In the genomic region with DNA sequence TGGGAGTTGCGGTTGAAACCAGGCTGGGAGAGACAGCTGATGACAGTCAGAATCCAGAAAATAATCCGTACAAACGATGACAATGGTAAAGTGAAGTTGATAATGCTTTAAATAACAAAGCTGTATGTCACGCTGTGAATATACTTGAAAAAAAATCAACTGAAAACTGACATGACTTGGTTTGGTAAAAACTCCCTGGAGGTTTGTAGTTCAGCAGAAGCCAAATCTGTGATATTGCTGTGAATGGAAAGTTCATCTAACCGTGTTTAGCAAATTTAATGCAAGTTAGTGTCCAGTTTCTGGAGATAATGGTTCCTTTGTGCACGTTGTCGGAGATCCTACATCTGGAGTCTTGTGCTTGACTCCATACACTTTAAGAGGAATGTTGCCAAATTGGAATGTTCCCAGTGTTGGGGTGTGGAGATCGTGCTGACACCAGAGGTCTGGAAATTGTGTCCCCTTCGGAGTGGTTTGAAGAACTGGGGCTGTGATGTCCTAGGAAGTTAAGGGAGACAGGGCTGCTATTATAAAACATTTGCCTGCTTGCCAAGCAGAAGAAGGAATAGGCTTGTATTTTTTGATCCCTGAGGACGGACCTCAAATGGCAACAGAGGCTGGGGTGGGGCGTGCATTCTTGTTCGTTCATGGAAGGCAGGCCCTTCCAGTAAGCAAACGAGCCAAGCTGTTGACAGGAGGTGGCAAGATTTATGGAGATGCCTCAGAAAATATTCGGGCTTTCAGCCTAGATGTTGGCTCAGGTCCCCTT, we compare ENCODE assay signal across 8 cellular contexts. TPM values are rescaled to one million over a fixed set of nuclear protein-coding genes. Genes with fewer than 3 reads are reported as not detected.
DNase-seq lines count a peak whose midpoint lies in the region; ATAC-seq and TF ChIP-seq lines count a peak whose summit lies in the region.
"Had no signal": no experiment of that assay in that cellular context is flagged by ENCODE, and none has a peak within 500 bp of the region (broad histone marks: within the 10 kb centered on the region; RNA-seq: fewer than 3 reads in every experiment).

No MANE protein-coding gene starts in this region.

- intact Hi-C loops in aorta (cut with DNase I), result loop anchor here in 1 of 2 donors (5.0 kb wide), 2 partner anchors 43 to 63 kb away; no protein-coding TSS in a partner anchor

- 6 to 12% methylated on average over 14 of the region's 14 CpGs for WGBS in aorta, 2 donors

- peak overlapping the region; percentile 14 for H3K4me3 Mint-ChIP-seq in nephron progenitor cell

- H3K4me3 ChIP-seq in aorta (ENCODE audit: low read length in 2 of 2), result peak overlapping the region in 1 of 2 donors; percentile 18

- peak overlapping the region; percentile 95 for H3K27ac Mint-ChIP-seq in nephron progenitor cell

- H3K4me1 ChIP-seq in aorta (ENCODE audit: control insufficient read depth in 1 of 2, insufficient read depth in 2 of 2, low read length in 2 of 2), result peaks cover 7 to 15% of the 10 kb centered on the region in 2 donors

- H3K27ac ChIP-seq in aorta (ENCODE audit: low read depth in 1 of 2, low read length in 2 of 2), result peak overlapping the region; percentile 75 to 87

- no peaks in the 10 kb centered on the region for H3K9me3 ChIP-seq in aorta (ENCODE audit: control insufficient read depth, low read length)

- peaks cover 2% of the 10 kb centered on the region for H3K27me3 Mint-ChIP-seq in nephron progenitor cell (ENCODE audit: low read depth, poor library complexity)

- no peaks in the 10 kb centered on the region for H3K9me3 Mint-ChIP-seq in nephron progenitor cell

- no peaks in the 10 kb centered on the region for H3K27me3 ChIP-seq in aorta (ENCODE audit: control insufficient read depth in 1 of 2, insufficient read depth in 2 of 2, low read length in 1 of 2)

- H3K36me3 Mint-ChIP-seq in nephron progenitor cell (ENCODE audit: low read depth), result peaks cover 18% of the 10 kb centered on the region

- H3K36me3 ChIP-seq in aorta (ENCODE audit: control insufficient read depth in 1 of 2, insufficient read depth in 2 of 2, low read length in 1 of 2), result no peaks in the 10 kb centered on the region

- DNase-seq in NCI-H82 treated with DMSO at 0.1 percent for 48 hours (lab: John Stamatoyannopoulos, UW; ENCODE audit: unreplicated experiment) (peak; percentile 21), fibroblast of gingiva (ENCODE audit: low read depth) (peak; percentile 29), nephron progenitor cell (peak; percentile 46), aorta (peak; percentile 77 to 78), NCI-H146 (lab: John Stamatoyannopoulos, UW) (no peak)
- DNase-seq: activated CD8-positive, alpha-beta memory T cell treated with anti-CD3 and anti-CD28 coated beads for 24 hours had no signal

- peaks cover 58% of the 10 kb centered on the region for H3K4me1 Mint-ChIP-seq in nephron progenitor cell

- ATAC-seq in aorta (ENCODE audit: low FRiP score) (peak; percentile 60), GM18909 (IDR thresholded peaks at IDR 0.05; ENCODE audit: poor library complexity, unreplicated experiment) (no peak), GM21825 (IDR thresholded peaks at IDR 0.05; ENCODE audit: unreplicated experiment) (no peak)

- no peak for TF ChIP-seq CTCF in nephron progenitor cell (IDR thresholded peaks at IDR 0.05)

RNA-seq across cellular contexts. Expression of gene PPFIBP1, which starts 30.6 kb away (rescaled TPM):
- 100 to 1,000 TPM; 175 to 247 TPM for total RNA-seq in aorta
- polyA plus RNA-seq in aorta, result 10 to 100 TPM; 29.7 to 41.8 TPM
